17 cellular contexts compared by ENCODE assay signal in genomic region chr4:107843394-107843793, GRCh38. TPM values are rescaled to one million over a fixed set of nuclear protein-coding genes. Genes with fewer than 3 reads are reported as not detected.
DNase-seq lines count a peak whose midpoint lies in the region; ATAC-seq, FAIRE-seq and TF ChIP-seq lines count a peak whose summit lies in the region.
"Had no signal": no experiment of that assay in that cellular context is flagged by ENCODE, and none has a peak within 500 bp of the region (broad histone marks: within the 10 kb centered on the region; RNA-seq: fewer than 3 reads in every experiment).

No MANE protein-coding gene starts in this region.

- no peak for ATAC-seq in GM23338
- ATAC-seq in left lobe of liver = peak; percentile 89
- ATAC-seq in naive thymus-derived CD4-positive, alpha-beta T cell = peak; percentile 27
- ATAC-seq: A549 had no signal

- TF ChIP-seq CTCF in GM23338 (conservative IDR thresholded peaks at IDR 0.05; ENCODE audit: low read depth in 2 of 2) (no peak), D721Med (IDR thresholded peaks at IDR 0.05; ENCODE audit: insufficient read depth, missing control alignments) (no peak)

- H3K4me3 Mint-ChIP-seq in GM23338 = no peak overlapping the region
- H3K4me3 Mint-ChIP-seq in naive thymus-derived CD4-positive, alpha-beta T cell = no peak overlapping the region
- H3K4me3 Mint-ChIP-seq: CD4-positive, alpha-beta T cell had no signal

- H2AFZ ChIP-seq in GM23338 = no peak overlapping the region

- no peaks in the 10 kb centered on the region for H3K27me3 ChIP-seq in GM23338 (ENCODE audit: insufficient read depth)
- H3K27me3 ChIP-seq in naive thymus-derived CD4-positive, alpha-beta T cell (ENCODE audit: control insufficient read depth in 2 of 2, insufficient read depth in 2 of 2, low read length in 2 of 2) = no peaks in the 10 kb centered on the region

- no peaks in the 10 kb centered on the region for H3K4me1 ChIP-seq in GM23338 (ENCODE audit: insufficient read depth)
- no peaks in the 10 kb centered on the region for H3K4me1 ChIP-seq in naive thymus-derived CD4-positive, alpha-beta T cell (ENCODE audit: control insufficient read depth in 2 of 2, insufficient read depth in 2 of 2, low read length in 2 of 2)

- peaks cover 4% of the 10 kb centered on the region for H3K27me3 Mint-ChIP-seq in GM23338 (ENCODE audit: insufficient read depth, low read depth, poor library complexity)
- peaks cover 4 to 41% (median 26%) of the 10 kb centered on the region in 5 donors for H3K27me3 Mint-ChIP-seq in naive thymus-derived CD4-positive, alpha-beta T cell

- H3K4me3 ChIP-seq in GM23338 = no peak overlapping the region
- no peak overlapping the region for H3K4me3 ChIP-seq in naive thymus-derived CD4-positive, alpha-beta T cell (ENCODE audit: low read length)
- H3K4me3 ChIP-seq: A549 had no signal

- CTCF ChIA-PET in naive thymus-derived CD4-positive, alpha-beta T cell (lab: Charles Lee) = no interaction called here

- intact Hi-C loops in naive thymus-derived CD4-positive, alpha-beta T cell (cut with micrococcal nuclease) = no loop called here

- FAIRE-seq in D721Med (lab: Jason Lieb, UNC) = no peak
- FAIRE-seq: A549 had no signal

- no peaks in the 10 kb centered on the region for H4K20me1 ChIP-seq in GM23338 (replicated peaks; ENCODE audit: insufficient read depth)

- no peak overlapping the region for H3K4me2 ChIP-seq in GM23338
- H3K4me2 ChIP-seq: A549, SK-N-SH had no signal

- POLR2A ChIA-PET in naive thymus-derived CD4-positive, alpha-beta T cell (lab: Charles Lee) = interaction anchor here (0.7 kb wide), 1 partner anchor 250 kb away, joined by 4 read pairs; no protein-coding TSS in a partner anchor

- H3K27ac ChIP-seq in GM23338 (ENCODE audit: low read depth) = no peak overlapping the region
- no peak overlapping the region for H3K27ac ChIP-seq in naive thymus-derived CD4-positive, alpha-beta T cell (ENCODE audit: low read depth, low read length)
- H3K27ac ChIP-seq: A549 had no signal

- no peaks in the 10 kb centered on the region for H3K4me1 Mint-ChIP-seq in GM23338
- no peaks in the 10 kb centered on the region for H3K4me1 Mint-ChIP-seq in naive thymus-derived CD4-positive, alpha-beta T cell

- H3K9me3 Mint-ChIP-seq in GM23338 = peaks cover 9% of the 10 kb centered on the region
- peaks cover 0 to 12% (median 3%) of the 10 kb centered on the region in 11 donors for H3K9me3 Mint-ChIP-seq in naive thymus-derived CD4-positive, alpha-beta T cell

- H3K27ac Mint-ChIP-seq in GM23338 = no peak overlapping the region
- no peak overlapping the region for H3K27ac Mint-ChIP-seq in naive thymus-derived CD4-positive, alpha-beta T cell
- H3K27ac Mint-ChIP-seq: CD4-positive, alpha-beta T cell had no signal

- no peaks in the 10 kb centered on the region for H3K79me2 ChIP-seq in GM23338 (replicated peaks; ENCODE audit: insufficient read depth)

- H3F3A ChIP-seq in GM23338 (replicated peaks; ENCODE audit: low read depth) = no peaks in the 10 kb centered on the region

- peaks cover 5% of the 10 kb centered on the region; the same call in 1 of the 3 replicates for H3K36me3 Mint-ChIP-seq in GM23338 (ENCODE audit: low read depth)
- no peaks in the 10 kb centered on the region for H3K36me3 Mint-ChIP-seq in naive thymus-derived CD4-positive, alpha-beta T cell

- no peaks in the 10 kb centered on the region; the same call in 1 of the 2 replicates for H3K36me3 ChIP-seq in GM23338 (ENCODE audit: insufficient read depth)
- H3K36me3 ChIP-seq in naive thymus-derived CD4-positive, alpha-beta T cell (ENCODE audit: control insufficient read depth in 2 of 3, insufficient read depth in 3 of 3, low read length in 3 of 3) = no peaks in the 10 kb centered on the region

- no peaks in the 10 kb centered on the region for H3K9me3 ChIP-seq in naive thymus-derived CD4-positive, alpha-beta T cell (ENCODE audit: control insufficient read depth in 2 of 3, low read length in 3 of 3)
- H3K9me3 ChIP-seq: SK-N-SH had no signal

- H3K9me2 ChIP-seq in GM23338 (ENCODE audit: insufficient read depth) = peaks cover 8% of the 10 kb centered on the region; the same call in 1 of the 2 replicates
- H3K9me2 ChIP-seq: SK-N-SH had no signal

- peak; percentile 26 for DNase-seq in NCI-H2029 (lab: John Stamatoyannopoulos, UW)
- no peak for DNase-seq in NCI-H2029 treated with DMSO at 0.1 percent for 48 hours (lab: John Stamatoyannopoulos, UW)
- peak; percentile 43 for DNase-seq in GM23338 (ENCODE audit: low spot score)
- no peak for DNase-seq in left lobe of liver (ENCODE audit: low spot score)
- DNase-seq in naive thymus-derived CD4-positive, alpha-beta T cell = no peak
- no peak for DNase-seq in ureter (ENCODE audit: low spot score)
- DNase-seq in D721Med (ENCODE audit: insufficient read length, low spot score) = no peak
- DNase-seq: Calu3; CD4-positive, alpha-beta T cell; EL; MM.1S; NCI-H1105; NCI-H1930; NCI-H345; NCI-H526 treated with DMSO at 0.1 percent for 48 hours; SK-N-SH had no signal

TF ChIP-seq in GM23338, 12 proteins besides CTCF, POLR2A, EP300 and RAD21 (continues in another document):
- TF ChIP-seq ETS1 (IDR thresholded peaks at IDR 0.05) = no peak
- no peak for TF ChIP-seq POLR2AphosphoS5 (IDR thresholded peaks at IDR 0.05; ENCODE audit: low read depth)
- TF ChIP-seq ZNF462 (CRISPR knock-in tag; IDR thresholded peaks at IDR 0.05) = no peak

RNA-seq across cellular contexts. Expression of gene SGMS2, which starts 18.7 kb away (rescaled TPM):
- total RNA-seq in GM23338 (2014; rRNA removed; shearing (Covaris generic)) = 0.35 and 0.43 TPM in 2 replicates
- polyA plus RNA-seq in GM23338 (2016; fragmentation: Nextera tagmentation; extraction: Ambion mirVana) = 1.1 and 1.2 TPM in 2 replicates
- total RNA-seq in left lobe of liver (15.6 TPM), ureter (17.3 TPM)
- total RNA-seq in naive thymus-derived CD4-positive, alpha-beta T cell = 1 to 10 TPM in 1 of 5 experiments, under 1 TPM in 2, not detected in 2; 0.24 to 3.5 (median 0.36) TPM
- not detected for polyA plus RNA-seq in naive thymus-derived CD4-positive, alpha-beta T cell

Comparison
In these comparisons a context has a peak if more than half of its experiments do, and no peak if none do; other contexts are left out.
1. DNase-seq: peak in NCI-H2029 (single experiment) and GM23338 (single experiment); none in NCI-H2029 treated with DMSO at 0.1 percent for 48 hours (single experiment), left lobe of liver (single experiment), naive thymus-derived CD4-positive, alpha-beta T cell (0 of 9), ureter (single experiment) and D721Med (single experiment).